ENCODE assay signal across 32 cellular contexts in genomic region chr5:51096859-51097258, GRCh38.
"Had no signal": no experiment of that assay in that cellular context is flagged by ENCODE, and none has a peak within 500 bp of the region (broad histone marks: within the 10 kb centered on the region; RNA-seq: fewer than 3 reads in every experiment).

No MANE protein-coding gene starts in this region.

- H3K4me1 ChIP-seq: adrenal gland, body of pancreas, breast epithelium had no signal

- H3K36me3 ChIP-seq: adrenal gland, brain microvascular endothelial cell, breast epithelium had no signal

- H3K27me3 ChIP-seq: adrenal gland, body of pancreas, brain microvascular endothelial cell, breast epithelium had no signal

- ATAC-seq: activated CD8-positive, alpha-beta T cell treated with anti-CD3 and anti-CD28 coated beads for 36 hours; activated naive CD4-positive, alpha-beta T cell treated with anti-CD3 and anti-CD28 coated beads, Interleukin-2, amount 50 U/mL, for 72 hours; activated T-cell treated with anti-CD3 and anti-CD28 coated beads, Interleukin-2, amount 50 U/mL, for 4 hours; activated T-cell treated with anti-CD3 and anti-CD28 coated beads, Interleukin-2, amount 50 U/mL, for 72 hours; activated T-helper 17 cell treated with anti-CD3 and anti-CD28 coated beads, Interleukin-2, amount 50 U/mL, for 72 hours; body of pancreas had no signal

- H3K9me3 ChIP-seq: adrenal gland, body of pancreas, breast epithelium had no signal

- DNase-seq: activated B cell treated with CpG ODN at 0.5 μM for 24 hours; activated CD4-positive, alpha-beta memory T cell treated with anti-CD3 and anti-CD28 coated beads for 36 hours; activated CD4-positive, alpha-beta T cell treated with anti-CD3 and anti-CD28 coated beads for 4 hours; activated CD4-positive, alpha-beta T cell treated with anti-CD3 and anti-CD28 coated beads, Interleukin-2, amount 10 ng/mL, durations not matched to agents 24 days and 14 days; activated CD4-positive, alpha-beta T cell treated with anti-CD3 and anti-CD28 coated beads, Interleukin-2, amount 50 U/mL, for 1 hour; activated CD4-positive, alpha-beta T cell treated with anti-CD3 and anti-CD28 coated beads, Interleukin-2, amount 50 U/mL, for 4 hours; activated CD4-positive, CD25-positive, alpha-beta regulatory T cell treated with anti-CD3 and anti-CD28 coated beads, Interleukin-2, amount 50 U/mL, for 72 hours; activated CD8-positive, alpha-beta memory T cell treated with anti-CD3 and anti-CD28 coated beads, Interleukin-2, amount 50 U/mL, for 4 hours; activated CD8-positive, alpha-beta T cell treated with anti-CD3 and anti-CD28 coated beads for 36 hours; activated effector memory CD4-positive, alpha-beta T cell treated with anti-CD3 and anti-CD28 coated beads, Interleukin-2, amount 50 U/mL, for 16 hours; activated gamma-delta T cell treated with Interleukin-2 at 50 U/mL for 16 hours; activated naive CD4-positive, alpha-beta T cell; activated naive CD4-positive, alpha-beta T cell treated with anti-CD3 and anti-CD28 coated beads for 36 hours; activated naive CD4-positive, alpha-beta T cell treated with anti-CD3 and anti-CD28 coated beads, Interleukin-2, amount 50 U/mL, for 16 hours; activated naive CD8-positive, alpha-beta T cell treated with anti-CD3 and anti-CD28 coated beads for 36 hours; activated T-cell treated with anti-CD3 and anti-CD28 coated beads for 4 hours; activated T-cell treated with anti-CD3 and anti-CD28 coated beads, Interleukin-2, amount 50 U/mL, for 1 hour; activated T-cell treated with anti-CD3 and anti-CD28 coated beads, Interleukin-2, amount 50 U/mL, for 4 hours; activated T-cell treated with anti-CD3 and anti-CD28 coated beads, Interleukin-2, amount 50 U/mL, for 72 hours; adrenal gland; amniotic stem cell; aorta; body of pancreas; brain microvascular endothelial cell; cerebellar nuclear complex; T-helper 1 cell; T-helper 2 cell; T-helper 9 cell had no signal

- H3K27ac ChIP-seq: adrenal gland, body of pancreas, brain microvascular endothelial cell, breast epithelium, VCaP had no signal

- H3K4me3 ChIP-seq: adrenal gland, body of pancreas, breast epithelium had no signal
